9 cellular contexts compared by ENCODE assay signal in the genomic region with DNA sequence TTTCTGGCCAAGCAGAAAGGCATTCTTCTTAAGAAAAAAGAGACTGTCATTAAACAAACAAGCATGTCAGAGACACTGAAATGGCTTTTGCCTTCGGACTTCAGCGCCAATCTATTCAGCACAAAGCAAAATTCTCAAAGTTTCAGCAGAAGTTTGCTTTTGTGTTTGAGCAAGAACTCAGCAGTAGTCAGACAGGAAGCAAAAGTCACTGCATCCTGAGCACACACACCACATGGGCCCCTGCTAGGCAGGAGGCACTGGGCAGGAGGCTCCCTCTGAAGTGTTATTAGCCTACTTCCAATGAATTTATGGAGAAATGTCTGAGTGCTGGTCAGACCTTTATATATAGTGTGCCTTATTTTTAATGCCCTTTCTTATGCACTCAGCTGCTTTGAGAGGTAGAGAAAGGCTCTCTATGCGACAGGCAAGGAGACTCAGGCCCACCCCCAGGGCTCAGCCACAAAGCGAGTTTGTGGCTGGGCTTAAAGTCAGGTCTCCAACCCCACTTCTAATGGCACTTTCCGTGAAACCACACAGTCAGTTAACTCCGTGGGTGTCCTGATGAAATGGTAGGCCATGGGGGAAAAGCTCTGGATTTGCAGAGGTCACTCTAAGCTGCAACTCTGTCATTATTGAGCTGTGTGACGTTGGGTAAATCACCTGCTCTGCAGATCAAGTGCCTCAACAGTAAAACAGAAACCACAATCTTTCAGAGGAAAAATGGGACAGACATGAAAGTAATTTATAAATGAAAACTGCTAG.
A peak's percentile ranks its signal among the peaks of the same experiment; 100 is the strongest.
DNase-seq lines count a peak whose midpoint lies in the region; ATAC-seq and TF ChIP-seq lines count a peak whose summit lies in the region.
"Had no signal": no experiment of that assay in that cellular context is flagged by ENCODE, and none has a peak within 500 bp of the region (broad histone marks: within the 10 kb centered on the region; RNA-seq: fewer than 3 reads in every experiment).

No MANE protein-coding gene starts in this region.

- H3K9me3 Mint-ChIP-seq in brain (peaks cover 0 to 3% (median 0%) of the 10 kb centered on the region in 5 experiments), neural crest cell (no peaks in the 10 kb centered on the region)

- H3K4me3 Mint-ChIP-seq in brain, result peak overlapping the region in 1 of 5 experiments; percentile 23
- peak overlapping the region; percentile 61 for H3K4me3 Mint-ChIP-seq in neural crest cell

- peak; percentile 69 for ATAC-seq in GM18519 (IDR thresholded peaks at IDR 0.05; ENCODE audit: low FRiP score, unreplicated experiment)
- ATAC-seq in HG03095 (IDR thresholded peaks at IDR 0.05; ENCODE audit: unreplicated experiment), result peak; percentile 65
- no peak for ATAC-seq in esophagus mucosa

- H3K36me3 Mint-ChIP-seq in brain (no peaks in the 10 kb centered on the region), neural crest cell (ENCODE audit: low read depth) (no peaks in the 10 kb centered on the region)

- peak; percentile 13 for DNase-seq in neural crest cell (ENCODE audit: low read depth, low spot score)
- DNase-seq in GM10266 (ENCODE audit: extremely low spot score), result no peak
- no peak for DNase-seq in hippocampal formation (lab: John Stamatoyannopoulos, UW)
- no peak for DNase-seq in HPDE6-E6E7 (ENCODE audit: extremely low spot score)
- DNase-seq: NCI-H1694 treated with DMSO at 0.1 percent for 48 hours had no signal

- TF ChIP-seq CTCF in brain (conservative IDR thresholded peaks at IDR 0.05), result no peak
- no peak for TF ChIP-seq CTCF in neural crest cell (conservative IDR thresholded peaks at IDR 0.05)
- no peak for TF ChIP-seq CTCF in GM10266 (IDR thresholded peaks at IDR 0.05; ENCODE audit: control insufficient read depth, insufficient read depth, low read depth, missing control alignments)

- H3K27me3 Mint-ChIP-seq in brain (peaks cover 5% of the 10 kb centered on the region), neural crest cell (ENCODE audit: low read depth) (no peaks in the 10 kb centered on the region)

- H3K4me1 Mint-ChIP-seq in brain (peaks cover 40% of the 10 kb centered on the region), neural crest cell (peaks cover 65% of the 10 kb centered on the region)

- H3K27ac Mint-ChIP-seq in brain, result peak overlapping the region in 3 of 5 experiments; percentile 46 to 91 (median 72)
- H3K27ac Mint-ChIP-seq in neural crest cell (ENCODE audit: unreplicated experiment), result peak overlapping the region; percentile 98
